In the genomic region with DNA sequence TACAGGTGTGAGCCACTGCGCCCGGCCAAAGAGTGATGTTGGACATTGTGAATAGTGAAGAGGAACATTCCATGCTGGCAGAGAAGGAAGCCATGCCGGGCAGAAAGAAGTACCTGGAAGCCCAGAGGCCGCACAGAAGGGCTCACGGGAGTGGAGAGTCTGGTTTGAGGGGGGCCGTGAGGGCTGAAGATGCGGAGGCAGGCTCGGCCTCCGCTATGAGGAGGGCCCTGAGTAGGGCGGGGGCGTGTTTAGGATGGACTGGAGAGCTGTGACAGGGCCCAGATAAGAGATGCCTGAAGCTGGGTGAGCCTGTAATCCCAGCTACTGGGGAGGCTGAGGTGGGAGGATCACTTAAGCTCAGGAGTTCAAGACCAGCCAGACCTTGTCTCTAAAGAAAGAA, we compare ENCODE assay signal across 20 cellular contexts. TPM values are rescaled to one million over a fixed set of nuclear protein-coding genes. Genes with fewer than 3 reads are reported as not detected.
DNase-seq lines count a peak whose midpoint lies in the region; ATAC-seq and TF ChIP-seq lines count a peak whose summit lies in the region.
"Had no signal": no experiment of that assay in that cellular context is flagged by ENCODE, and none has a peak within 500 bp of the region (broad histone marks: within the 10 kb centered on the region; RNA-seq: fewer than 3 reads in every experiment).

No MANE protein-coding gene starts in this region.

- no peaks in the 10 kb centered on the region for H3K27me3 ChIP-seq in right atrium auricular region
- no peaks in the 10 kb centered on the region for H3K27me3 ChIP-seq in WERI-Rb-1 (ENCODE audit: insufficient read depth, low read depth, severe bottlenecking)
- H3K27me3 ChIP-seq: brain microvascular endothelial cell, MG63, right lobe of liver, upper lobe of left lung had no signal

- POLR2A ChIA-PET in activated CD8-positive, alpha-beta T cell treated with anti-CD3 and anti-CD28 coated beads for 36 hours (lab: Charles Lee), result interaction anchor here (0.9 to 2.5 kb wide), 2 partner anchors 15 to 30 kb away, joined by 3 to 9 read pairs; no protein-coding TSS in a partner anchor

- H3K27ac Mint-ChIP-seq in activated CD8-positive, alpha-beta T cell treated with anti-CD3 and anti-CD28 coated beads for 36 hours, result no peak overlapping the region
- H3K27ac Mint-ChIP-seq in memory B cell, result peak overlapping the region; percentile 7
- peak overlapping the region in 1 of 2 donors; percentile 56 for H3K27ac Mint-ChIP-seq in stimulated activated naive CD8-positive, alpha-beta T cell treated with anti-CD3 and anti-CD28 coated beads, Interleukin-15, amount 100 ng/mL, for 72 hours

- CTCF ChIA-PET in activated CD8-positive, alpha-beta T cell treated with anti-CD3 and anti-CD28 coated beads for 36 hours (lab: Charles Lee), result interaction anchor here (0.8 to 1.3 kb wide), 3 partner anchors 9 to 59 kb away, joined by 3 to 4 read pairs (median 4); no protein-coding TSS in a partner anchor

- intact Hi-C loops in Right ventricle myocardium inferior (cut with DNase I), result no loop called here
- intact Hi-C loops in activated CD8-positive, alpha-beta T cell treated with anti-CD3 and anti-CD28 coated beads for 36 hours (cut with micrococcal nuclease), result no loop called here

- no peak for ATAC-seq in Right ventricle myocardium inferior
- ATAC-seq in activated CD8-positive, alpha-beta T cell treated with anti-CD3 and anti-CD28 coated beads for 36 hours, result no peak
- ATAC-seq in memory B cell (ENCODE audit: low read depth), result no peak
- no peak for ATAC-seq in stimulated activated naive CD8-positive, alpha-beta T cell treated with anti-CD3 and anti-CD28 coated beads, Interleukin-15, amount 100 ng/mL, for 72 hours
- no peak for ATAC-seq in HG02588 (IDR thresholded peaks at IDR 0.05; ENCODE audit: unreplicated experiment)
- ATAC-seq: Panc1, right lobe of liver had no signal

- DNase-seq in Right ventricle myocardium inferior (ENCODE audit: missing footprints), result peak; percentile 68
- DNase-seq in right atrium auricular region (ENCODE audit: low spot score), result no peak
- no peak for DNase-seq in activated CD8-positive, alpha-beta T cell treated with anti-CD3 and anti-CD28 coated beads for 36 hours
- no peak for DNase-seq in memory B cell (ENCODE audit: low spot score in 2 of 2)
- DNase-seq in stimulated activated naive CD8-positive, alpha-beta T cell treated with anti-CD3 and anti-CD28 coated beads, Interleukin-15, amount 100 ng/mL, for 72 hours, result no peak
- no peak for DNase-seq in WERI-Rb-1
- DNase-seq in nucleus accumbens (lab: John Stamatoyannopoulos, UW), result no peak
- DNase-seq: activated CD4-positive, CD25-positive, alpha-beta regulatory T cell treated with anti-CD3 and anti-CD28 coated beads, Interleukin-2, amount 50 U/mL, for 72 hours; activated gamma-delta T cell treated with Interleukin-2 at 50 U/mL for 16 hours; brain microvascular endothelial cell; hippocampal formation; MG63; NCI-H2029 treated with DMSO at 0.1 percent for 48 hours; NCI-H69; stimulated activated CD4-positive, alpha-beta T cell treated with anti-CD3 and anti-CD28 coated beads, Interleukin-2, amount 100 ng/mL, for 24 hours; upper lobe of left lung had no signal

- peaks cover 4% of the 10 kb centered on the region for H3K27me3 Mint-ChIP-seq in activated CD8-positive, alpha-beta T cell treated with anti-CD3 and anti-CD28 coated beads for 36 hours
- H3K27me3 Mint-ChIP-seq in memory B cell, result peaks cover 10% of the 10 kb centered on the region
- peaks cover 16% of the 10 kb centered on the region for H3K27me3 Mint-ChIP-seq in stimulated activated naive CD8-positive, alpha-beta T cell treated with anti-CD3 and anti-CD28 coated beads, Interleukin-15, amount 100 ng/mL, for 72 hours

- H3K36me3 ChIP-seq in right atrium auricular region (no peaks in the 10 kb centered on the region), WERI-Rb-1 (no peaks in the 10 kb centered on the region)
- H3K36me3 ChIP-seq: brain microvascular endothelial cell, MG63, right lobe of liver had no signal

- H3K4me1 ChIP-seq in right atrium auricular region, result peaks cover 0 to 27% of the 10 kb centered on the region in 2 donors

- H3K36me3 Mint-ChIP-seq in activated CD8-positive, alpha-beta T cell treated with anti-CD3 and anti-CD28 coated beads for 36 hours (ENCODE audit: low read depth), result peaks cover 3% of the 10 kb centered on the region
- peaks cover 18% of the 10 kb centered on the region for H3K36me3 Mint-ChIP-seq in memory B cell

- H3K4me3 Mint-ChIP-seq in activated CD8-positive, alpha-beta T cell treated with anti-CD3 and anti-CD28 coated beads for 36 hours, result peak overlapping the region; percentile 8
- H3K4me3 Mint-ChIP-seq in memory B cell, result peak overlapping the region; percentile 9
- peak overlapping the region; percentile 80 to 87 for H3K4me3 Mint-ChIP-seq in stimulated activated naive CD8-positive, alpha-beta T cell treated with anti-CD3 and anti-CD28 coated beads, Interleukin-15, amount 100 ng/mL, for 72 hours

- H3K9me3 ChIP-seq in right atrium auricular region (no peaks in the 10 kb centered on the region), WERI-Rb-1 (ENCODE audit: severe bottlenecking) (no peaks in the 10 kb centered on the region)
- H3K9me3 ChIP-seq: MG63, neutrophil, right lobe of liver, upper lobe of left lung had no signal

- no peaks in the 10 kb centered on the region for H3K9me3 Mint-ChIP-seq in activated CD8-positive, alpha-beta T cell treated with anti-CD3 and anti-CD28 coated beads for 36 hours
- H3K9me3 Mint-ChIP-seq in memory B cell, result peaks cover 4% of the 10 kb centered on the region
- no peaks in the 10 kb centered on the region for H3K9me3 Mint-ChIP-seq in stimulated activated naive CD8-positive, alpha-beta T cell treated with anti-CD3 and anti-CD28 coated beads, Interleukin-15, amount 100 ng/mL, for 72 hours

- no peak overlapping the region for H3K4me3 ChIP-seq in right atrium auricular region
- H3K4me3 ChIP-seq in WERI-Rb-1 (ENCODE audit: low read depth, low read length), result no peak overlapping the region
- H3K4me3 ChIP-seq: right lobe of liver had no signal

- H3K27ac ChIP-seq in right atrium auricular region (peak overlapping the region in 1 of 2 donors; percentile 58), WERI-Rb-1 (no peak overlapping the region)
- H3K27ac ChIP-seq: brain microvascular endothelial cell, neutrophil, right lobe of liver had no signal

- no peak for TF ChIP-seq CTCF in right atrium auricular region (IDR thresholded peaks at IDR 0.05)
- no peak for TF ChIP-seq CTCF in activated CD8-positive, alpha-beta T cell treated with anti-CD3 and anti-CD28 coated beads for 36 hours (IDR thresholded peaks at IDR 0.05)
- TF ChIP-seq CTCF in WERI-Rb-1 (IDR thresholded peaks at IDR 0.05; ENCODE audit: low read depth, low read length), result no peak

- peaks cover 12% of the 10 kb centered on the region for H3K4me1 Mint-ChIP-seq in activated CD8-positive, alpha-beta T cell treated with anti-CD3 and anti-CD28 coated beads for 36 hours (ENCODE audit: low read depth)
- H3K4me1 Mint-ChIP-seq in memory B cell, result peaks cover 28% of the 10 kb centered on the region
- peaks cover 36% of the 10 kb centered on the region for H3K4me1 Mint-ChIP-seq in stimulated activated naive CD8-positive, alpha-beta T cell treated with anti-CD3 and anti-CD28 coated beads, Interleukin-15, amount 100 ng/mL, for 72 hours

RNA-seq across cellular contexts. Expression of a gene that starts 1.6 kb away (rescaled TPM):
- 43.7 TPM for total RNA-seq in Right ventricle myocardium inferior
- 10 to 100 TPM; 26.6 to 38.2 TPM for total RNA-seq in right atrium auricular region
- 10 to 100 TPM; 21.6 to 22.6 TPM for total RNA-seq in activated CD8-positive, alpha-beta T cell treated with anti-CD3 and anti-CD28 coated beads for 36 hours

RNA-seq across cellular contexts. Expression of a gene that starts 4.3 kb away (rescaled TPM):
- total RNA-seq in Right ventricle myocardium inferior (not detected), right atrium auricular region (not detected)
- not detected for total RNA-seq in activated CD8-positive, alpha-beta T cell treated with anti-CD3 and anti-CD28 coated beads for 36 hours
- total RNA-seq: upper lobe of left lung had no signal

RNA-seq across cellular contexts. Expression of a gene that starts 32.7 kb away (rescaled TPM):
- 2.2 TPM for total RNA-seq in Right ventricle myocardium inferior
- 1 to 10 TPM; 1.4 to 2.3 TPM for total RNA-seq in right atrium auricular region
- 1 to 10 TPM in 1 of 2 experiments, under 1 TPM in 1; 0.36 to 1.5 TPM for total RNA-seq in activated CD8-positive, alpha-beta T cell treated with anti-CD3 and anti-CD28 coated beads for 36 hours

RNA-seq across cellular contexts. Expression of a gene that starts 33.1 kb away (rescaled TPM):
- total RNA-seq in Right ventricle myocardium inferior, result 78.0 TPM
- 100 to 1,000 TPM in 1 of 2 donors, 10 to 100 TPM in 1; 94.9 to 112 TPM for total RNA-seq in right atrium auricular region
- 10 to 100 TPM; 28.7 to 31.2 TPM for total RNA-seq in activated CD8-positive, alpha-beta T cell treated with anti-CD3 and anti-CD28 coated beads for 36 hours

RNA-seq across cellular contexts. Expression of a gene that starts 58.9 kb away (rescaled TPM):
- total RNA-seq in Right ventricle myocardium inferior (0.92 TPM), right atrium auricular region (1 to 10 TPM; 1.6 to 2.0 TPM)
- not detected for total RNA-seq in activated CD8-positive, alpha-beta T cell treated with anti-CD3 and anti-CD28 coated beads for 36 hours

Comparison
In these comparisons a context has a peak if more than half of its experiments do, and no peak if none do; other contexts are left out.
1. H3K4me3 Mint-ChIP-seq: peak in every context shown above with its lines; median percentile 84 in stimulated activated naive CD8-positive, alpha-beta T cell treated with anti-CD3 and anti-CD28 coated beads, Interleukin-15, amount 100 ng/mL, for 72 hours; 9 in memory B cell; 8 in activated CD8-positive, alpha-beta T cell treated with anti-CD3 and anti-CD28 coated beads for 36 hours.